Comparison of ENCODE assay signal across 30 cellular contexts in genomic region chr9:24509850-24510249, GRCh38. TPM values are rescaled to one million over a fixed set of nuclear protein-coding genes. Genes with fewer than 3 reads are reported as not detected.
"Had no signal": no experiment of that assay in that cellular context is flagged by ENCODE, and none has a peak within 500 bp of the region (broad histone marks: within the 10 kb centered on the region; RNA-seq: fewer than 3 reads in every experiment).

No MANE protein-coding gene starts in this region.

- H3K36me3 ChIP-seq: esophagus muscularis mucosa, gastrocnemius medialis, heart left ventricle had no signal

- H3K27ac ChIP-seq: esophagus muscularis mucosa, foreskin keratinocyte, gastrocnemius medialis, heart left ventricle had no signal

- H3K4me3 ChIP-seq: esophagus muscularis mucosa, gastrocnemius medialis, heart left ventricle had no signal

- H3K9me3 ChIP-seq: gastrocnemius medialis had no signal

- H3K4me1 ChIP-seq: esophagus muscularis mucosa, foreskin keratinocyte, gastrocnemius medialis, heart left ventricle had no signal

- H3K27me3 ChIP-seq: esophagus muscularis mucosa, foreskin keratinocyte, gastrocnemius medialis, heart left ventricle had no signal

- DNase-seq: activated CD4-positive, alpha-beta memory T cell treated with anti-CD3 and anti-CD28 coated beads, Interleukin-2, amount 10 ng/mL, durations not matched to agents 7 days and 5 days; activated CD4-positive, alpha-beta T cell treated with anti-CD3 and anti-CD28 coated beads for 1 hour; activated CD4-positive, alpha-beta T cell treated with anti-CD3 and anti-CD28 coated beads for 4 hours; activated CD4-positive, alpha-beta T cell treated with anti-CD3 and anti-CD28 coated beads, Interleukin-2, amount 10 ng/mL, durations not matched to agents 7 days and 5 days; activated CD4-positive, alpha-beta T cell treated with anti-CD3 and anti-CD28 coated beads, Interleukin-2, amount 50 U/mL, for 4 hours; activated CD8-positive, alpha-beta memory T cell treated with anti-CD3 and anti-CD28 coated beads, Interleukin-2, amount 50 U/mL, for 48 hours; activated gamma-delta T cell treated with Interleukin-2 at 50 U/mL for 16 hours; activated naive CD4-positive, alpha-beta T cell treated with anti-CD3 and anti-CD28 coated beads, Interleukin-2, amount 50 U/mL, for 16 hours; activated naive CD4-positive, alpha-beta T cell treated with Interleukin-2 at 50 U/mL for 16 hours; activated T-cell treated with anti-CD3 and anti-CD28 coated beads for 4 hours; activated T-cell treated with anti-CD3 and anti-CD28 coated beads, Interleukin-2, amount 50 U/mL, for 24 hours; activated T-cell treated with anti-CD3 and anti-CD28 coated beads, Interleukin-2, amount 50 U/mL, for 72 hours; amniotic stem cell; anterior cingulate cortex; caudate nucleus; cortex of kidney; dermis blood vessel endothelial cell; effector CD4-positive, alpha-beta T cell; effector memory CD8-positive, alpha-beta T cell; erythroblast; foreskin keratinocyte; gastrocnemius medialis; glutamatergic neuron had no signal

- FAIRE-seq: astrocyte, colon had no signal

RNA-seq across cellular contexts. Expression of gene IZUMO3, which starts 35.8 kb away (rescaled TPM):
- total RNA-seq: activated CD4-positive, alpha-beta memory T cell treated with anti-CD3 and anti-CD28 coated beads, Interleukin-2, amount 10 ng/mL, durations not matched to agents 7 days and 5 days; activated CD4-positive, alpha-beta T cell treated with anti-CD3 and anti-CD28 coated beads, Interleukin-2, amount 10 ng/mL, durations not matched to agents 7 days and 5 days; activated T-cell treated with anti-CD3 and anti-CD28 coated beads, Interleukin-2, amount 50 U/mL, for 72 hours; astrocyte; chondrocyte; dermis blood vessel endothelial cell; esophagus muscularis mucosa; foreskin keratinocyte; gastrocnemius medialis; heart left ventricle; T-helper 1 cell treated with Interleukin-12 subunit alpha and Interleukin-12 subunit beta and Interleukin-4 antibody, amounts not matched to agents 30 ng/mL and 1 ng/mL, for 36 hours had no signal
- polyA plus RNA-seq: adipose tissue, foreskin keratinocyte, heart left ventricle had no signal
